Comparison of ENCODE assay signal across 8 cellular contexts in genomic region chr1:28329395-28330153, GRCh38. TPM values are rescaled to one million over a fixed set of nuclear protein-coding genes. Genes with fewer than 3 reads are reported as not detected.
DNase-seq lines count a peak whose midpoint lies in the region; ATAC-seq and TF ChIP-seq lines count a peak whose summit lies in the region.

No MANE protein-coding gene starts in this region.

- peaks cover 29% of the 10 kb centered on the region for H3K36me3 Mint-ChIP-seq in HFFc6 (ENCODE audit: low read depth)

- H3K4me1 Mint-ChIP-seq in HFFc6 (ENCODE audit: low read depth) = peaks cover 20% of the 10 kb centered on the region

- peaks cover 3% of the 10 kb centered on the region for H3K36me3 ChIP-seq in mucosa of stomach (ENCODE audit: control insufficient read depth, insufficient read depth, low read length)

- no peak for ATAC-seq in stimulated activated naive CD8-positive, alpha-beta T cell treated with anti-CD3 and anti-CD28 coated beads, Interleukin-15, Interleukin-2, amounts not matched to agents 100 U/mL and 50 U/mL, for 24 hours

- H3K27ac ChIP-seq in VCaP = peak overlapping the region; percentile 94

- peak overlapping the region; percentile 96 for H3K4me3 Mint-ChIP-seq in HFFc6

- TF ChIP-seq CTCF in AG10803 (conservative IDR thresholded peaks at IDR 0.05; ENCODE audit: low read length) (peak; percentile 11; the same call in 1 of the 2 replicates), HFFc6 (IDR thresholded peaks at IDR 0.05) (peak; percentile 42; the same call in 1 of the 2 replicates), VCaP (conservative IDR thresholded peaks at IDR 0.05) (no peak)

- peaks cover 10% of the 10 kb centered on the region for H3K4me1 ChIP-seq in mucosa of stomach (ENCODE audit: control insufficient read depth, insufficient read depth, low read length)

- H3K4me3 ChIP-seq in AG10803 (ENCODE audit: low read length) = peak overlapping the region; percentile 91
- H3K4me3 ChIP-seq in mucosa of stomach (ENCODE audit: low read length) = peak overlapping the region; percentile 37

- H3K27me3 ChIP-seq in mucosa of stomach (ENCODE audit: control insufficient read depth, insufficient read depth, low read length) = no peaks in the 10 kb centered on the region

- peaks cover 7% of the 10 kb centered on the region for H3K27me3 Mint-ChIP-seq in HFFc6 (ENCODE audit: insufficient read depth)

- peak overlapping the region; percentile 91 for H3K9ac ChIP-seq in mucosa of stomach (ENCODE audit: low read length)

- DNase-seq in AG10803 (ENCODE audit: low read depth) = peak; percentile 40
- DNase-seq in HFFc6 = peak; percentile 25
- DNase-seq in dermis microvascular lymphatic vessel endothelial cell (ENCODE audit: low read depth in 2 of 2) = peak; percentile 14 to 38
- DNase-seq in stimulated activated naive CD8-positive, alpha-beta T cell treated with anti-CD3 and anti-CD28 coated beads, Interleukin-15, Interleukin-2, amounts not matched to agents 100 U/mL and 50 U/mL, for 24 hours = peak; percentile 49
- no peak for DNase-seq in cortex of kidney (lab: John Stamatoyannopoulos, UW)
- DNase-seq in DMS153 (lab: John Stamatoyannopoulos, UW) = no peak

- H3K9me3 Mint-ChIP-seq in HFFc6 = peaks cover 6% of the 10 kb centered on the region

- no peaks in the 10 kb centered on the region for H3K9me3 ChIP-seq in mucosa of stomach (ENCODE audit: control insufficient read depth, low read length)

- H3K27ac Mint-ChIP-seq in HFFc6 = peak overlapping the region; percentile 97

RNA-seq across cellular contexts. Expression of gene MED18, which starts 0.7 kb away (rescaled TPM):
- total RNA-seq in HFFc6 (2021; fragmentation: NEBNext Ultra II Directional; extraction: Animal tissue kit (Norgen Biotek cat#: 25700)) = 10 to 100 TPM; 13.9 to 18.4 (median 15.8) TPM
- total RNA-seq in dermis microvascular lymphatic vessel endothelial cell = 19.8 and 25.7 TPM in 2 replicates

RNA-seq across cellular contexts. Expression of gene PHACTR4, which starts 40.0 kb away (rescaled TPM):
- total RNA-seq in HFFc6 (2021; fragmentation: NEBNext Ultra II Directional; extraction: Animal tissue kit (Norgen Biotek cat#: 25700)) = 10 to 100 TPM; 19.9 to 24.4 (median 23.8) TPM
- 14.0 and 18.8 TPM in 2 replicates for total RNA-seq in dermis microvascular lymphatic vessel endothelial cell

Comparison
In these comparisons a context has a peak if more than half of its experiments do, and no peak if none do; other contexts are left out.
1. DNase-seq: peak in AG10803 (single experiment), HFFc6 (single experiment), dermis microvascular lymphatic vessel endothelial cell (2 of 2) and stimulated activated naive CD8-positive, alpha-beta T cell treated with anti-CD3 and anti-CD28 coated beads, Interleukin-15, Interleukin-2, amounts not matched to agents 100 U/mL and 50 U/mL, for 24 hours (single experiment); none in cortex of kidney (single experiment) and DMS153 (single experiment).